In genomic region chr1:197773856-197774255, GRCh38 we compare ENCODE assay signal across 9 cellular contexts. TPM values are rescaled to one million over a fixed set of nuclear protein-coding genes. Genes with fewer than 3 reads are reported as not detected.
A peak's percentile ranks its signal among the peaks of the same experiment; 100 is the strongest.
DNase-seq lines count a peak whose midpoint lies in the region; ATAC-seq and TF ChIP-seq lines count a peak whose summit lies in the region.
"Had no signal": no experiment of that assay in that cellular context is flagged by ENCODE, and none has a peak within 500 bp of the region (broad histone marks: within the 10 kb centered on the region; RNA-seq: fewer than 3 reads in every experiment).

No MANE protein-coding gene starts in this region.

- H3K4me3 ChIP-seq in CD8-positive, alpha-beta memory T cell (ENCODE audit: low read length) = peak overlapping the region; percentile 73
- H3K4me3 ChIP-seq in neuronal stem cell (ENCODE audit: low read length in 2 of 2) = no peak overlapping the region

- H3K36me3 ChIP-seq in CD8-positive, alpha-beta memory T cell (ENCODE audit: insufficient read depth, low read length) = no peaks in the 10 kb centered on the region
- H3K36me3 ChIP-seq in neuronal stem cell (replicated peaks in 1 of 2; ENCODE audit: control insufficient read depth in 2 of 2, insufficient read depth in 2 of 2, low read length in 2 of 2) = no peaks in the 10 kb centered on the region

- POLR2A ChIA-PET in CD8-positive, alpha-beta memory T cell (lab: Charles Lee) = interaction anchor here (0.6 kb wide), 1 partner anchor 12 kb away, joined by 6 read pairs; no protein-coding TSS in a partner anchor

- no peak overlapping the region for H3K23ac ChIP-seq in neuronal stem cell (ENCODE audit: low read depth, low read length, poor library complexity)

- H3K14ac ChIP-seq in neuronal stem cell (ENCODE audit: low read length) = no peak overlapping the region

- intact Hi-C loops in dendritic cell treated with granulocyte-macrophage colony-stimulating factor and Interleukin-4, amounts not matched to agents 40 ng/mL and 50 ng/mL, for 4 days (cut with micrococcal nuclease) = loop anchor here (1.0 to 5.0 kb wide), 2 partner anchors 11 to 37 kb away; no protein-coding TSS in a partner anchor

- H3K9me3 ChIP-seq in CD8-positive, alpha-beta memory T cell (ENCODE audit: low read length) = no peaks in the 10 kb centered on the region
- no peaks in the 10 kb centered on the region for H3K9me3 ChIP-seq in neuronal stem cell (replicated peaks in 1 of 2; ENCODE audit: control insufficient read depth in 2 of 2, insufficient read depth in 1 of 2, low read depth in 1 of 2, low read length in 2 of 2)

- H4K8ac ChIP-seq in neuronal stem cell (ENCODE audit: low read depth, low read length) = no peak overlapping the region

- H3K18ac ChIP-seq in neuronal stem cell (ENCODE audit: low read length) = no peak overlapping the region

- H3K9me3 Mint-ChIP-seq in CD8-positive, alpha-beta memory T cell = no peaks in the 10 kb centered on the region
- H3K9me3 Mint-ChIP-seq in dendritic cell treated with granulocyte-macrophage colony-stimulating factor and Interleukin-4, amounts not matched to agents 40 ng/mL and 50 ng/mL, for 4 days = no peaks in the 10 kb centered on the region
- H3K9me3 Mint-ChIP-seq in neural crest cell = no peaks in the 10 kb centered on the region

- no peak overlapping the region for H2AFZ ChIP-seq in neuronal stem cell (ENCODE audit: low read length)

- H3K27ac Mint-ChIP-seq in CD8-positive, alpha-beta memory T cell = peak overlapping the region in 7 of 8 donors; percentile 83 to 97 (median 91)
- H3K27ac Mint-ChIP-seq in dendritic cell treated with granulocyte-macrophage colony-stimulating factor and Interleukin-4, amounts not matched to agents 40 ng/mL and 50 ng/mL, for 4 days = peak overlapping the region; percentile 90
- H3K27ac Mint-ChIP-seq in neural crest cell (ENCODE audit: unreplicated experiment) = no peak overlapping the region

- peaks cover 56% of the 10 kb centered on the region for H3K4me1 ChIP-seq in CD8-positive, alpha-beta memory T cell (ENCODE audit: insufficient read depth, low read length)
- peaks cover 2 to 3% of the 10 kb centered on the region in 2 donors for H3K4me1 ChIP-seq in neuronal stem cell (ENCODE audit: control insufficient read depth in 2 of 2, insufficient read depth in 1 of 2, low read depth in 1 of 2, low read length in 2 of 2)

- CTCF ChIA-PET in CD8-positive, alpha-beta memory T cell (lab: Charles Lee) = no interaction called here

- no peak overlapping the region for H2BK120ac ChIP-seq in neuronal stem cell (ENCODE audit: low read depth, low read length)

- H3K27me3 Mint-ChIP-seq in CD8-positive, alpha-beta memory T cell = peaks cover 0 to 1% of the 10 kb centered on the region in 2 donors
- H3K27me3 Mint-ChIP-seq in dendritic cell treated with granulocyte-macrophage colony-stimulating factor and Interleukin-4, amounts not matched to agents 40 ng/mL and 50 ng/mL, for 4 days = no peaks in the 10 kb centered on the region
- H3K27me3 Mint-ChIP-seq in neural crest cell (ENCODE audit: low read depth) = peaks cover 4% of the 10 kb centered on the region

- H3K79me1 ChIP-seq in neuronal stem cell (ENCODE audit: low read depth, low read length) = no peaks in the 10 kb centered on the region

- no peak overlapping the region for H3K4ac ChIP-seq in neuronal stem cell (ENCODE audit: low read length)

- no peak for DNase-seq in CD8-positive, alpha-beta memory T cell
- DNase-seq in NCI-H69 (lab: John Stamatoyannopoulos, UW) (peak; percentile 40), neural crest cell (ENCODE audit: low read depth, low spot score) (no peak), neuronal stem cell (ENCODE audit: low spot score) (no peak), DMS79 (lab: John Stamatoyannopoulos, UW) (no peak), NCI-H510A treated with DMSO at 0.1 percent for 48 hours (lab: John Stamatoyannopoulos, UW) (no peak)
- DNase-seq: NCI-H446 treated with DMSO at 0.1 percent for 48 hours had no signal

- peak overlapping the region; percentile 77 for H3K27ac ChIP-seq in CD8-positive, alpha-beta memory T cell (ENCODE audit: low read depth, low read length)
- H3K27ac ChIP-seq in neuronal stem cell (replicated peaks; ENCODE audit: low read length) = no peak overlapping the region

- H2BK15ac ChIP-seq in neuronal stem cell (ENCODE audit: low read length) = no peak overlapping the region

- no peak overlapping the region for H2BK12ac ChIP-seq in neuronal stem cell (ENCODE audit: low read length)

- no peak overlapping the region for H4K91ac ChIP-seq in neuronal stem cell (ENCODE audit: low read depth, low read length, poor library complexity)

- H2AK5ac ChIP-seq in neuronal stem cell (ENCODE audit: low read depth, low read length) = no peak overlapping the region

- H3K4me1 Mint-ChIP-seq in CD8-positive, alpha-beta memory T cell = peaks cover 70 to 80% (median 77%) of the 10 kb centered on the region in 3 donors
- peaks cover 54% of the 10 kb centered on the region for H3K4me1 Mint-ChIP-seq in dendritic cell treated with granulocyte-macrophage colony-stimulating factor and Interleukin-4, amounts not matched to agents 40 ng/mL and 50 ng/mL, for 4 days (ENCODE audit: low read depth)
- H3K4me1 Mint-ChIP-seq in neural crest cell = peaks cover 21% of the 10 kb centered on the region

- ATAC-seq in HG02938 (IDR thresholded peaks at IDR 0.05; ENCODE audit: unreplicated experiment) = no peak

- H3K4me3 Mint-ChIP-seq in CD8-positive, alpha-beta memory T cell = peak overlapping the region; percentile 85 to 95 (median 90)
- H3K4me3 Mint-ChIP-seq in dendritic cell treated with granulocyte-macrophage colony-stimulating factor and Interleukin-4, amounts not matched to agents 40 ng/mL and 50 ng/mL, for 4 days = peak overlapping the region; percentile 80
- peak overlapping the region; percentile 88 for H3K4me3 Mint-ChIP-seq in neural crest cell

- no peak overlapping the region for H2BK5ac ChIP-seq in neuronal stem cell (ENCODE audit: low read length)

- WGBS in neuronal stem cell (ENCODE audit: extremely low coverage in 2 of 2, insufficient read length in 2 of 2, insufficient replicate concordance in 1 of 2), 2 donors = no CpG with 5 or more reads among the region's 2 CpGs

- H3K4me2 ChIP-seq in neuronal stem cell (ENCODE audit: insufficient read depth, low read length, poor library complexity, severe bottlenecking) = no peak overlapping the region

- no peak overlapping the region for H3K9ac ChIP-seq in neuronal stem cell (ENCODE audit: low read depth, low read length, poor library complexity)

- H3K36me3 Mint-ChIP-seq in CD8-positive, alpha-beta memory T cell = peaks cover 0 to 15% (median 5%) of the 10 kb centered on the region in 3 donors
- peaks cover 17% of the 10 kb centered on the region for H3K36me3 Mint-ChIP-seq in dendritic cell treated with granulocyte-macrophage colony-stimulating factor and Interleukin-4, amounts not matched to agents 40 ng/mL and 50 ng/mL, for 4 days (ENCODE audit: low read depth)
- no peaks in the 10 kb centered on the region for H3K36me3 Mint-ChIP-seq in neural crest cell (ENCODE audit: low read depth)

- no peaks in the 10 kb centered on the region for H3K27me3 ChIP-seq in CD8-positive, alpha-beta memory T cell (ENCODE audit: insufficient read depth, low read length, poor library complexity, severe bottlenecking)
- peaks cover 0 to 49% (median 0%) of the 10 kb centered on the region in 3 experiments for H3K27me3 ChIP-seq in neuronal stem cell (ENCODE audit: control insufficient read depth in 3 of 3, insufficient read depth in 3 of 3, low read depth in 1 of 3, low read length in 3 of 3)

- TF ChIP-seq CTCF in neural crest cell (conservative IDR thresholded peaks at IDR 0.05) = no peak

RNA-seq across cellular contexts. Expression of gene DENND1B, which starts 1.4 kb away (rescaled TPM):
- total RNA-seq in CD8-positive, alpha-beta memory T cell = 10 to 100 TPM; 10.6 to 12.0 TPM
- polyA plus RNA-seq in CD8-positive, alpha-beta memory T cell = 14.8 TPM
- 6.5 and 8.3 TPM in 2 replicates for total RNA-seq in neural crest cell
- 4.9 TPM for polyA plus RNA-seq in neuronal stem cell (2013, experiment 1 of 2)
- 5.2 TPM for polyA plus RNA-seq in neuronal stem cell (2013, experiment 2 of 2)
